Comparison of ENCODE assay signal across 14 cellular contexts in the genomic region with DNA sequence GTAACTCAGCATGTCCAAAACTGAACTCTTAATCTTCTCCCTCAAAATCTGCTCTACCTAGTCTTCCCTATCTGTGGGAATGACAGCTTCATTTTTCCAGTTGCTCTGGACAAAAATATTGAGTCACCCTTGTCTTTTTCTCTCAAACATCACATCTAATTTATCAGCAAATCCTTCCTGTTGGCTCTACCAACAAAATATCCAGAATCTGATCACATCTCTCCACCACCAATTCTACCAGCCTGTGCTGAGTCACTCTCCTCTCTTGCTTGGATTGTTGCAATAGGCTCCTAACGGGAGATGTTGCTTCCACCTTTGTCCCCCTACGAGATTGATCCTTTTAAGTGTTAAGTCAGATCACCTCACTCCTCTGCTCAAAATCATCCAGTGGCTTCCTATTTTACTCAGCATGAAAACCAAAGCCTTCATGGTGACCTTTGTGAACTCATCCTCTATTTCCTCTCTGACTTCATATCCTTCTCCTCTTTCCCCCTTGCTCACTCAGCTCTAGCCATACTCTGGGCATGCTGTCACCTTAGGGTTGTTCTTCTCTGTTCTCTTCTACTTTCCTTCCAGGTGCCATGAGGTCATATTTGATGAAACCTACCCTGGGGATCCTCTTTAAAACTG. TPM values are rescaled to one million over a fixed set of nuclear protein-coding genes. Genes with fewer than 3 reads are reported as not detected.
DNase-seq lines count a peak whose midpoint lies in the region; ATAC-seq and TF ChIP-seq lines count a peak whose summit lies in the region.
"Had no signal": no experiment of that assay in that cellular context is flagged by ENCODE, and none has a peak within 500 bp of the region (broad histone marks: within the 10 kb centered on the region; RNA-seq: fewer than 3 reads in every experiment).

No MANE protein-coding gene starts in this region.

- no peak for TF ChIP-seq POLR2A in breast epithelium (IDR thresholded peaks at IDR 0.05)

- H3K27me3 ChIP-seq in breast epithelium (peaks cover 0 to 8% of the 10 kb centered on the region in 2 donors), adipocyte (replicated peaks; ENCODE audit: control insufficient read depth, insufficient read depth, low read length) (no peaks in the 10 kb centered on the region), left ventricle myocardium inferior (ENCODE audit: low read depth) (peaks cover 17% of the 10 kb centered on the region)
- H3K27me3 ChIP-seq: BE2C had no signal

- BruUV-seq in MCF 10A (replicated peaks; lab: Mats Ljungman, UMichigan) = no TSS peak

- H3K9me3 Mint-ChIP-seq in MCF 10A (ENCODE audit: unreplicated experiment) (no peaks in the 10 kb centered on the region), mesothelial cell of epicardium (peaks cover 13% of the 10 kb centered on the region)
- H3K9me3 Mint-ChIP-seq in stimulated activated naive B cell treated with anti-CD40 and anti-IgM and Interleukin-4, amounts not matched to agents 10 μg/mL and 1 μg/mL and 100 μg/mL, for 72 hours = peaks cover 0 to 3% of the 10 kb centered on the region in 2 donors

- H3K36me3 Mint-ChIP-seq in MCF 10A (ENCODE audit: insufficient read depth, unreplicated experiment) = no peaks in the 10 kb centered on the region
- H3K36me3 Mint-ChIP-seq in stimulated activated naive B cell treated with anti-CD40 and anti-IgM and Interleukin-4, amounts not matched to agents 10 μg/mL and 1 μg/mL and 100 μg/mL, for 72 hours = no peaks in the 10 kb centered on the region
- H3K36me3 Mint-ChIP-seq in mesothelial cell of epicardium = no peaks in the 10 kb centered on the region
- H3K36me3 Mint-ChIP-seq: naive thymus-derived CD8-positive, alpha-beta T cell had no signal

- no peak overlapping the region for H3K4me3 Mint-ChIP-seq in MCF 10A (ENCODE audit: unreplicated experiment)
- no peak overlapping the region for H3K4me3 Mint-ChIP-seq in stimulated activated naive B cell treated with anti-CD40 and anti-IgM and Interleukin-4, amounts not matched to agents 10 μg/mL and 1 μg/mL and 100 μg/mL, for 72 hours
- no peak overlapping the region for H3K4me3 Mint-ChIP-seq in mesothelial cell of epicardium
- H3K4me3 Mint-ChIP-seq: naive thymus-derived CD8-positive, alpha-beta T cell had no signal

- DNase-seq in MCF 10A (ENCODE audit: unreplicated experiment) (peak; percentile 34), breast epithelium (ENCODE audit: low spot score in 2 of 2) (no peak), adipocyte (ENCODE audit: low read depth) (peak; percentile 32), left ventricle myocardium inferior (no peak), mesothelial cell of epicardium (ENCODE audit: low spot score in 2 of 2, unreplicated experiment in 2 of 2) (no peak)
- DNase-seq in stimulated activated naive B cell treated with anti-CD40 and anti-IgM and Interleukin-4, amounts not matched to agents 10 μg/mL and 1 μg/mL and 100 μg/mL, for 72 hours = no peak
- DNase-seq: activated gamma-delta T cell treated with Interleukin-2 at 50 U/mL for 16 hours; BE2C; naive thymus-derived CD8-positive, alpha-beta T cell; NCI-H526 treated with DMSO at 0.1 percent for 48 hours; stimulated activated CD4-positive, alpha-beta T cell treated with anti-CD3 and anti-CD28 coated beads, Interleukin-2, amount 100 ng/mL, for 24 hours; substantia nigra had no signal

- POLR2A ChIA-PET in MCF 10A (lab: Yijun Ruan, JAX) = interaction anchor here (1.1 kb wide), 1 partner anchor 45 kb away, joined by 3 read pairs; no protein-coding TSS in a partner anchor

- H3K27ac Mint-ChIP-seq in MCF 10A (ENCODE audit: low read depth, unreplicated experiment) (no peak overlapping the region), mesothelial cell of epicardium (no peak overlapping the region)
- H3K27ac Mint-ChIP-seq in stimulated activated naive B cell treated with anti-CD40 and anti-IgM and Interleukin-4, amounts not matched to agents 10 μg/mL and 1 μg/mL and 100 μg/mL, for 72 hours = no peak overlapping the region

- H3K9ac ChIP-seq in adipocyte (ENCODE audit: low read length) = no peak overlapping the region

- H3K4me3 ChIP-seq in breast epithelium (no peak overlapping the region), adipocyte (ENCODE audit: low read length) (no peak overlapping the region), left ventricle myocardium inferior (no peak overlapping the region)

- peaks cover 0 to 11% of the 10 kb centered on the region in 2 donors for H3K9me3 ChIP-seq in breast epithelium
- H3K9me3 ChIP-seq in adipocyte (ENCODE audit: control insufficient read depth, low read length) = peaks cover 8% of the 10 kb centered on the region
- peaks cover 14% of the 10 kb centered on the region for H3K9me3 ChIP-seq in left ventricle myocardium inferior (replicated peaks)
- H3K9me3 ChIP-seq: BE2C had no signal

- CTCF ChIA-PET in MCF 10A (lab: Yijun Ruan, JAX) = interaction anchor here (0.6 to 10.2 kb wide), 21 partner anchors 9 to 1132 kb away, joined by 3 to 918 read pairs (median 41); a partner anchor contains a TSS

- H3K27ac ChIP-seq in breast epithelium (no peak overlapping the region), left ventricle myocardium inferior (replicated peaks) (no peak overlapping the region)

- TF ChIP-seq CTCF in MCF 10A (IDR thresholded peaks at IDR 0.05; ENCODE audit: unreplicated experiment) (no peak), breast epithelium (IDR thresholded peaks at IDR 0.05) (no peak), left ventricle myocardium inferior (IDR thresholded peaks at IDR 0.05; ENCODE audit: borderline replicate concordance) (no peak), mesothelial cell of epicardium (IDR thresholded peaks at IDR 0.05; ENCODE audit: unreplicated experiment) (no peak)

- H3K4me1 Mint-ChIP-seq in MCF 10A (ENCODE audit: insufficient read depth, unreplicated experiment) (peaks cover 12% of the 10 kb centered on the region), mesothelial cell of epicardium (peaks cover 6% of the 10 kb centered on the region)
- peaks cover 3 to 5% of the 10 kb centered on the region in 2 donors for H3K4me1 Mint-ChIP-seq in stimulated activated naive B cell treated with anti-CD40 and anti-IgM and Interleukin-4, amounts not matched to agents 10 μg/mL and 1 μg/mL and 100 μg/mL, for 72 hours

- intact Hi-C loops in MCF 10A (cut with micrococcal nuclease) (no loop called here), breast epithelium (cut with DNase I; ENCODE audit: low total_unique reads) (no loop called here), left ventricle myocardium inferior (cut with micrococcal nuclease) (no loop called here)

- H3K36me3 ChIP-seq in breast epithelium (no peaks in the 10 kb centered on the region), adipocyte (ENCODE audit: control insufficient read depth, insufficient read depth, low read length, severe bottlenecking) (no peaks in the 10 kb centered on the region), left ventricle myocardium inferior (no peaks in the 10 kb centered on the region)
- H3K36me3 ChIP-seq: BE2C had no signal

- H3K4me1 ChIP-seq in breast epithelium (no peaks in the 10 kb centered on the region), adipocyte (ENCODE audit: control insufficient read depth, insufficient read depth, low read length) (peaks cover 4% of the 10 kb centered on the region), left ventricle myocardium inferior (peaks cover 16% of the 10 kb centered on the region)
- H3K4me1 ChIP-seq: BE2C had no signal

- peak; percentile 62 for ATAC-seq in HG03565 (IDR thresholded peaks at IDR 0.05; ENCODE audit: unreplicated experiment)
- peak; percentile 16 to 34 for ATAC-seq in stimulated activated naive B cell treated with anti-CD40 and anti-IgM and Interleukin-4, amounts not matched to agents 10 μg/mL and 1 μg/mL and 100 μg/mL, for 72 hours (replicated peaks)
- ATAC-seq in HG02588 (IDR thresholded peaks at IDR 0.05; ENCODE audit: unreplicated experiment) = no peak
- ATAC-seq: naive thymus-derived CD8-positive, alpha-beta T cell had no signal

- peaks cover 58% of the 10 kb centered on the region for H3K27me3 Mint-ChIP-seq in MCF 10A (ENCODE audit: insufficient read depth, unreplicated experiment)
- H3K27me3 Mint-ChIP-seq in stimulated activated naive B cell treated with anti-CD40 and anti-IgM and Interleukin-4, amounts not matched to agents 10 μg/mL and 1 μg/mL and 100 μg/mL, for 72 hours = peaks cover 52 to 71% of the 10 kb centered on the region in 2 donors
- peaks cover 4% of the 10 kb centered on the region for H3K27me3 Mint-ChIP-seq in mesothelial cell of epicardium (ENCODE audit: low read depth)

RNA-seq across cellular contexts. Expression of a gene that starts 21.5 kb away (rescaled TPM):
- 54.5 and 75.1 TPM in 2 replicates for total RNA-seq in MCF 10A (2022)
- total RNA-seq in breast epithelium = 10 to 100 TPM; 30.9 to 37.3 (median 37.0) TPM
- total RNA-seq in left ventricle myocardium inferior = 247 TPM
- total RNA-seq in mesothelial cell of epicardium = 34.8 to 35.8 TPM (median 35.3 TPM) in 3 replicates

Comparison
In these comparisons a context has a peak if more than half of its experiments do, and no peak if none do; other contexts are left out.
1. DNase-seq: peak in MCF 10A (single experiment) and adipocyte (single experiment); none in breast epithelium (0 of 2), stimulated activated naive B cell treated with anti-CD40 and anti-IgM and Interleukin-4, amounts not matched to agents 10 μg/mL and 1 μg/mL and 100 μg/mL, for 72 hours (single experiment), left ventricle myocardium inferior (single experiment) and mesothelial cell of epicardium (0 of 2).